Comparison of ENCODE assay signal across 8 cellular contexts in genomic region chr12:49366652-49367380, GRCh38. TPM values are rescaled to one million over a fixed set of nuclear protein-coding genes. Genes with fewer than 3 reads are reported as not detected.
DNase-seq lines count a peak whose midpoint lies in the region; ATAC-seq, FAIRE-seq and TF ChIP-seq lines count a peak whose summit lies in the region.

No MANE protein-coding gene starts in this region.

- no peaks in the 10 kb centered on the region for H3K36me3 Mint-ChIP-seq in IgD-negative memory B cell

- no peaks in the 10 kb centered on the region for H3K9me3 ChIP-seq in esophagus (ENCODE audit: control insufficient read depth in 2 of 2, insufficient read depth in 1 of 2, low read depth in 1 of 2, low read length in 1 of 2)
- no peaks in the 10 kb centered on the region for H3K9me3 ChIP-seq in muscle layer of duodenum (ENCODE audit: control insufficient read depth in 1 of 2, low read length in 2 of 2)

- peaks cover 0 to 2% of the 10 kb centered on the region in 2 donors for H3K4me1 ChIP-seq in esophagus (ENCODE audit: control insufficient read depth in 2 of 2, insufficient read depth in 2 of 2, low read length in 1 of 2)
- peaks cover 4 to 6% of the 10 kb centered on the region in 2 donors for H3K4me1 ChIP-seq in muscle layer of duodenum (ENCODE audit: control insufficient read depth in 1 of 2, insufficient read depth in 2 of 2, low read length in 2 of 2)

- H3K27me3 ChIP-seq in esophagus (ENCODE audit: control insufficient read depth in 1 of 2, insufficient read depth in 2 of 2, low read length in 2 of 2) (no peaks in the 10 kb centered on the region), muscle layer of duodenum (ENCODE audit: low read depth, low read length) (no peaks in the 10 kb centered on the region)

- WGBS in esophagus, 2 donors = 0% methylated on average over 71 to 97 of the region's 97 CpGs

- H3K27ac ChIP-seq in esophagus (ENCODE audit: low read depth in 2 of 2, low read length in 1 of 2) (peak overlapping the region; percentile 91 to 93), muscle layer of duodenum (ENCODE audit: low read length) (peak overlapping the region; percentile 86)

- H3K27ac Mint-ChIP-seq in IgD-negative memory B cell = peak overlapping the region; percentile 79 to 98 (median 98)

- FAIRE-seq in D721Med (lab: Jason Lieb, UNC) = no peak

- DNase-seq in D721Med (ENCODE audit: insufficient read length, low spot score) (peak; percentile 82), OCI-M2 (lab: John Stamatoyannopoulos, UW; ENCODE audit: unreplicated experiment) (peak; percentile 50)
- peak; percentile 85 for DNase-seq in activated T-cell treated with anti-CD3 and anti-CD28 coated beads, Interleukin-2, amount 50 U/mL, for 1 hour
- DNase-seq in stimulated activated CD8-positive, alpha-beta memory T cell treated with anti-CD3 and anti-CD28 coated beads, Interleukin-7, amount 100 ng/mL, for 1 hour (ENCODE audit: low read depth in 2 of 2) = peak; percentile 64 to 67

- TF ChIP-seq CTCF in D721Med (IDR thresholded peaks at IDR 0.05; ENCODE audit: insufficient read depth, missing control alignments) = no peak

- H3K36me3 ChIP-seq in esophagus (ENCODE audit: control insufficient read depth in 2 of 2, insufficient read depth in 2 of 2, low read length in 1 of 2) (no peaks in the 10 kb centered on the region), muscle layer of duodenum (ENCODE audit: control insufficient read depth in 1 of 2, insufficient read depth in 2 of 2, low read length in 2 of 2) (peaks cover 0 to 4% of the 10 kb centered on the region in 2 donors)

- ATAC-seq in GM21528 (IDR thresholded peaks at IDR 0.05; ENCODE audit: low FRiP score, unreplicated experiment) = peak; percentile 64

- H3K27me3 Mint-ChIP-seq in IgD-negative memory B cell = no peaks in the 10 kb centered on the region

- H3K4me3 Mint-ChIP-seq in IgD-negative memory B cell = peak overlapping the region; percentile 84 to 98 (median 94)

- peak overlapping the region; percentile 68 to 91 for H3K4me3 ChIP-seq in esophagus (ENCODE audit: low read depth in 1 of 2, low read length in 2 of 2)
- peak overlapping the region; percentile 73 to 86 for H3K4me3 ChIP-seq in muscle layer of duodenum (ENCODE audit: low read depth in 1 of 2, low read length in 2 of 2)

- H3K9me3 Mint-ChIP-seq in IgD-negative memory B cell = no peaks in the 10 kb centered on the region

- peaks cover 29 to 36% (median 30%) of the 10 kb centered on the region in 3 donors for H3K4me1 Mint-ChIP-seq in IgD-negative memory B cell

RNA-seq across cellular contexts. Expression of gene SPATS2, which starts 0.4 kb away (rescaled TPM):
- 19.3 TPM for polyA plus RNA-seq in IgD-negative memory B cell
- 1 to 10 TPM; 4.8 to 5.3 TPM for polyA plus RNA-seq in esophagus

RNA-seq across cellular contexts. Expression of gene DNAJC22, which starts 20.1 kb away (rescaled TPM):
- polyA plus RNA-seq in IgD-negative memory B cell (not detected), esophagus (under 1 TPM; 0.02 TPM)

RNA-seq across cellular contexts. Expression of gene C1QL4, which starts 29.8 kb away (rescaled TPM):
- polyA plus RNA-seq in IgD-negative memory B cell (not detected), esophagus (not detected)

RNA-seq across cellular contexts. Expression of gene TROAP, which starts 43.8 kb away (rescaled TPM):
- polyA plus RNA-seq in IgD-negative memory B cell (not detected), esophagus (10 to 100 TPM; 14.0 to 23.6 TPM)

Comparison
In these comparisons a context has a peak if more than half of its experiments do, and no peak if none do; other contexts are left out.
1. Peak in every context shown above with its lines: DNase-seq, ATAC-seq, H3K4me3 ChIP-seq and H3K27ac ChIP-seq.